In the genomic region with DNA sequence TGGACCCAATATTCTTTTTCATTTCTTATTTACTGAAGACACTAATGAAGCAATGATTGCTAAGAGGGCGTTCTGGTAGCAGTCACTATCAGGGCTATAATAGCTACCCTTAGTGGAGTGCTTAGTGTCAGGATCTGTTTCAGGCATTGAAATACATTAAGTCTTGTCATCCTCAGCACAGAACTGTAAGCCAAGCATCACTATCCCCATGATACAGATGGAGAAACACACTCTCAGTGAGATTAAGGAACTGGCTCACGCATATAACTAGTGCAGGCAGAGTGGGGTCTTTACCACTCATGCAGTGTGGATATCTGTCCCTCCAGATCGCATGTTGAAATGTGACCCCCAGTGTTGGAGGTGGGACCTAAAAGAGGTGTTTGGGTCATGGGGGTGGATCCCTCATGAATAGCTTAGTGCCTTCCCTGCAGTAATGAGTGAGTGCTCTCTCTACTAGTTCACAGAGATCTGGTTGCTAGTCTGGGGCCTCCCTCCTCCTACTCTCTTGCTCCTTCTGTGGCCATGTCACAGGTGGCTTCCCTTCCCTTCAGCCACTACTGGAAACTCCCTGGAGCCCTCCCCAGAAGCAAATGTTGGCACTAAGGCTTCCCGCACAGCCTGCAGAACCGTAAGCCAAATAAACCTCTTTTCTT, we compare ENCODE assay signal across 1 cellular context.
TF ChIP-seq lines count a peak whose summit lies in the region.

No MANE protein-coding gene starts in this region.

TF ChIP-seq in GM23338, 12 proteins besides CTCF, POLR2A, EP300 and RAD21 (continued from another document):
- TF ChIP-seq, protein P1, sequence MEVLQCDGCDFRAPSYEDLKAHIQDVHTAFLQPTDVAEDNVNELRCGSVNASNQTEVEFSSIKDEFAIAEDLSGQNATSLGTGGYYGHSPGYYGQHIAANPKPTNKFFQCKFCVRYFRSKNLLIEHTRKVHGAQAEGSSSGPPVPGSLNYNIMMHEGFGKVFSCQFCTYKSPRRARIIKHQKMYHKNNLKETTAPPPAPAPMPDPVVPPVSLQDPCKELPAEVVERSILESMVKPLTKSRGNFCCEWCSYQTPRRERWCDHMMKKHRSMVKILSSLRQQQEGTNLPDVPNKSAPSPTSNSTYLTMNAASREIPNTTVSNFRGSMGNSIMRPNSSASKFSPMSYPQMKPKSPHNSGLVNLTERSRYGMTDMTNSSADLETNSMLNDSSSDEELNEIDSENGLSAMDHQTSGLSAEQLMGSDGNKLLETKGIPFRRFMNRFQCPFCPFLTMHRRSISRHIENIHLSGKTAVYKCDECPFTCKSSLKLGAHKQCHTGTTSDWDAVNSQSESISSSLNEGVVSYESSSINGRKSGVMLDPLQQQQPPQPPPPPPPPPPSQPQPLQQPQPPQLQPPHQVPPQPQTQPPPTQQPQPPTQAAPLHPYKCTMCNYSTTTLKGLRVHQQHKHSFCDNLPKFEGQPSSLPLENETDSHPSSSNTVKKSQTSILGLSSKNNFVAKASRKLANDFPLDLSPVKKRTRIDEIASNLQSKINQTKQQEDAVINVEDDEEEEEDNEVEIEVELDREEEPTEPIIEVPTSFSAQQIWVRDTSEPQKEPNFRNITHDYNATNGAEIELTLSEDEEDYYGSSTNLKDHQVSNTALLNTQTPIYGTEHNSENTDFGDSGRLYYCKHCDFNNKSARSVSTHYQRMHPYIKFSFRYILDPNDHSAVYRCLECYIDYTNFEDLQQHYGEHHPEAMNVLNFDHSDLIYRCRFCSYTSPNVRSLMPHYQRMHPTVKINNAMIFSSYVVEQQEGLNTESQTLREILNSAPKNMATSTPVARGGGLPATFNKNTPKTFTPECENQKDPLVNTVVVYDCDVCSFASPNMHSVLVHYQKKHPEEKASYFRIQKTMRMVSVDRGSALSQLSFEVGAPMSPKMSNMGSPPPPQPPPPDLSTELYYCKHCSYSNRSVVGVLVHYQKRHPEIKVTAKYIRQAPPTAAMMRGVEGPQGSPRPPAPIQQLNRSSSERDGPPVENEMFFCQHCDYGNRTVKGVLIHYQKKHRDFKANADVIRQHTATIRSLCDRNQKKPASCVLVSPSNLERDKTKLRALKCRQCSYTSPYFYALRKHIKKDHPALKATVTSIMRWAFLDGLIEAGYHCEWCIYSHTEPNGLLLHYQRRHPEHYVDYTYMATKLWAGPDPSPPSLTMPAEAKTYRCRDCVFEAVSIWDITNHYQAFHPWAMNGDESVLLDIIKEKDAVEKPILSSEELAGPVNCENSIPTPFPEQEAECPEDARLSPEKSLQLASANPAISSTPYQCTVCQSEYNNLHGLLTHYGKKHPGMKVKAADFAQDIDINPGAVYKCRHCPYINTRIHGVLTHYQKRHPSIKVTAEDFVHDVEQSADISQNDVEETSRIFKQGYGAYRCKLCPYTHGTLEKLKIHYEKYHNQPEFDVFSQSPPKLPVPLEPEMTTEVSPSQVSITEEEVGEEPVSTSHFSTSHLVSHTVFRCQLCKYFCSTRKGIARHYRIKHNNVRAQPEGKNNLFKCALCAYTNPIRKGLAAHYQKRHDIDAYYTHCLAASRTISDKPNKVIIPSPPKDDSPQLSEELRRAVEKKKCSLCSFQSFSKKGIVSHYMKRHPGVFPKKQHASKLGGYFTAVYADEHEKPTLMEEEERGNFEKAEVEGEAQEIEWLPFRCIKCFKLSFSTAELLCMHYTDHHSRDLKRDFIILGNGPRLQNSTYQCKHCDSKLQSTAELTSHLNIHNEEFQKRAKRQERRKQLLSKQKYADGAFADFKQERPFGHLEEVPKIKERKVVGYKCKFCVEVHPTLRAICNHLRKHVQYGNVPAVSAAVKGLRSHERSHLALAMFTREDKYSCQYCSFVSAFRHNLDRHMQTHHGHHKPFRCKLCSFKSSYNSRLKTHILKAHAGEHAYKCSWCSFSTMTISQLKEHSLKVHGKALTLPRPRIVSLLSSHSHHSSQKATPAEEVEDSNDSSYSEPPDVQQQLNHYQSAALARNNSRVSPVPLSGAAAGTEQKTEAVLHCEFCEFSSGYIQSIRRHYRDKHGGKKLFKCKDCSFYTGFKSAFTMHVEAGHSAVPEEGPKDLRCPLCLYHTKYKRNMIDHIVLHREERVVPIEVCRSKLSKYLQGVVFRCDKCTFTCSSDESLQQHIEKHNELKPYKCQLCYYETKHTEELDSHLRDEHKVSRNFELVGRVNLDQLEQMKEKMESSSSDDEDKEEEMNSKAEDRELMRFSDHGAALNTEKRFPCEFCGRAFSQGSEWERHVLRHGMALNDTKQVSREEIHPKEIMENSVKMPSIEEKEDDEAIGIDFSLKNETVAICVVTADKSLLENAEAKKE (CRISPR knock-in tag; IDR thresholded peaks at IDR 0.05), result no peak
- TF ChIP-seq NANOG (IDR thresholded peaks at IDR 0.05; ENCODE audit: borderline replicate concordance) (no peak), CREB1 (CRISPR knock-in tag; IDR thresholded peaks at IDR 0.05; ENCODE audit: low read depth) (no peak), EZH2phosphoT487 (IDR thresholded peaks at IDR 0.05; ENCODE audit: unreplicated experiment) (no peak), JUNB (IDR thresholded peaks at IDR 0.05; ENCODE audit: unreplicated experiment) (no peak)
